Comparison of ENCODE assay signal across 2 cellular contexts in the genomic region with DNA sequence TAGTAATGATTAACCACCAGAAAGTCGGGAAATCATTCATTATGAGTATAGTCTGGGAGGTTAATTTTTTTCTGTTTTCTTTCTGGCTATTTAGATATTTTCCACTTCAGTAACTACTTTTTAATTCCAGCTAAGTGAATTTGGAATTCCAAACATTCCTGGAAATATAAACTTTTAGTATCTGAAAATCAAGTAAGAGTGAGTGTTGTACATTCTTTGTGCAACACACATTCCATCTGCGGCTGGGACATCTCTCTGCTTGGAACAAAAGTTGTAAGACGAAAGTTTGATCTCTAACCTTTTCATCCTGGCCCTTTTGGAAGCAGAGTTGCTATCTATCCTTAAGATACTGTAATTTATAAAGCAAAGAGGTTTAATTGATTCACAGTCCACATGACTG.
TF ChIP-seq lines count a peak whose summit lies in the region.

No MANE protein-coding gene starts in this region.

TF ChIP-seq in SK-N-SH treated with all-trans-retinoic acid at 6 μM for 48 hours, 23 proteins besides CTCF, POLR2A, EP300 and RAD21 (continued from another document):
- TF ChIP-seq POU6F1 (CRISPR knock-in tag; IDR thresholded peaks at IDR 0.05; ENCODE audit: borderline replicate concordance, low read depth) (no peak), CSDC2 (CRISPR knock-in tag; IDR thresholded peaks at IDR 0.05) (no peak), ESRRG (CRISPR knock-in tag; IDR thresholded peaks at IDR 0.05) (no peak), GLIS3 (CRISPR knock-in tag; IDR thresholded peaks at IDR 0.05) (no peak), PPARA (CRISPR knock-in tag; IDR thresholded peaks at IDR 0.05; ENCODE audit: borderline replicate concordance) (no peak)
- TF ChIP-seq, protein P1, sequence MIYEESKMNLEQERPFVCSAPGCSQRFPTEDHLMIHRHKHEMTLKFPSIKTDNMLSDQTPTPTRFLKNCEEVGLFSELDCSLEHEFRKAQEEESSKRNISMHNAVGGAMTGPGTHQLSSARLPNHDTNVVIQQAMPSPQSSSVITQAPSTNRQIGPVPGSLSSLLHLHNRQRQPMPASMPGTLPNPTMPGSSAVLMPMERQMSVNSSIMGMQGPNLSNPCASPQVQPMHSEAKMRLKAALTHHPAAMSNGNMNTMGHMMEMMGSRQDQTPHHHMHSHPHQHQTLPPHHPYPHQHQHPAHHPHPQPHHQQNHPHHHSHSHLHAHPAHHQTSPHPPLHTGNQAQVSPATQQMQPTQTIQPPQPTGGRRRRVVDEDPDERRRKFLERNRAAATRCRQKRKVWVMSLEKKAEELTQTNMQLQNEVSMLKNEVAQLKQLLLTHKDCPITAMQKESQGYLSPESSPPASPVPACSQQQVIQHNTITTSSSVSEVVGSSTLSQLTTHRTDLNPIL (CRISPR knock-in tag; IDR thresholded peaks at IDR 0.05; ENCODE audit: low read depth) = no peak

TF ChIP-seq in SK-N-SH, 30 proteins besides CTCF, POLR2A, EP300 and RAD21 (continued from another document):
- TF ChIP-seq, protein P2, sequence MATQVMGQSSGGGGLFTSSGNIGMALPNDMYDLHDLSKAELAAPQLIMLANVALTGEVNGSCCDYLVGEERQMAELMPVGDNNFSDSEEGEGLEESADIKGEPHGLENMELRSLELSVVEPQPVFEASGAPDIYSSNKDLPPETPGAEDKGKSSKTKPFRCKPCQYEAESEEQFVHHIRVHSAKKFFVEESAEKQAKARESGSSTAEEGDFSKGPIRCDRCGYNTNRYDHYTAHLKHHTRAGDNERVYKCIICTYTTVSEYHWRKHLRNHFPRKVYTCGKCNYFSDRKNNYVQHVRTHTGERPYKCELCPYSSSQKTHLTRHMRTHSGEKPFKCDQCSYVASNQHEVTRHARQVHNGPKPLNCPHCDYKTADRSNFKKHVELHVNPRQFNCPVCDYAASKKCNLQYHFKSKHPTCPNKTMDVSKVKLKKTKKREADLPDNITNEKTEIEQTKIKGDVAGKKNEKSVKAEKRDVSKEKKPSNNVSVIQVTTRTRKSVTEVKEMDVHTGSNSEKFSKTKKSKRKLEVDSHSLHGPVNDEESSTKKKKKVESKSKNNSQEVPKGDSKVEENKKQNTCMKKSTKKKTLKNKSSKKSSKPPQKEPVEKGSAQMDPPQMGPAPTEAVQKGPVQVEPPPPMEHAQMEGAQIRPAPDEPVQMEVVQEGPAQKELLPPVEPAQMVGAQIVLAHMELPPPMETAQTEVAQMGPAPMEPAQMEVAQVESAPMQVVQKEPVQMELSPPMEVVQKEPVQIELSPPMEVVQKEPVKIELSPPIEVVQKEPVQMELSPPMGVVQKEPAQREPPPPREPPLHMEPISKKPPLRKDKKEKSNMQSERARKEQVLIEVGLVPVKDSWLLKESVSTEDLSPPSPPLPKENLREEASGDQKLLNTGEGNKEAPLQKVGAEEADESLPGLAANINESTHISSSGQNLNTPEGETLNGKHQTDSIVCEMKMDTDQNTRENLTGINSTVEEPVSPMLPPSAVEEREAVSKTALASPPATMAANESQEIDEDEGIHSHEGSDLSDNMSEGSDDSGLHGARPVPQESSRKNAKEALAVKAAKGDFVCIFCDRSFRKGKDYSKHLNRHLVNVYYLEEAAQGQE (IDR thresholded peaks at IDR 0.05; ENCODE audit: low read depth, low read length) = no peak
- TF ChIP-seq FOXJ3 (CRISPR knock-in tag; IDR thresholded peaks at IDR 0.05) = no peak
- TF ChIP-seq RFX5 (IDR thresholded peaks at IDR 0.05; ENCODE audit: low read length) = no peak
- TF ChIP-seq USF1 (IDR thresholded peaks at IDR 0.05; ENCODE audit: borderline replicate concordance, low read depth) = no peak
- no peak for TF ChIP-seq NFIC (IDR thresholded peaks at IDR 0.05; ENCODE audit: borderline replicate concordance)
- no peak for TF ChIP-seq MAX (IDR thresholded peaks at IDR 0.05; ENCODE audit: low read depth)
- TF ChIP-seq, protein P3, sequence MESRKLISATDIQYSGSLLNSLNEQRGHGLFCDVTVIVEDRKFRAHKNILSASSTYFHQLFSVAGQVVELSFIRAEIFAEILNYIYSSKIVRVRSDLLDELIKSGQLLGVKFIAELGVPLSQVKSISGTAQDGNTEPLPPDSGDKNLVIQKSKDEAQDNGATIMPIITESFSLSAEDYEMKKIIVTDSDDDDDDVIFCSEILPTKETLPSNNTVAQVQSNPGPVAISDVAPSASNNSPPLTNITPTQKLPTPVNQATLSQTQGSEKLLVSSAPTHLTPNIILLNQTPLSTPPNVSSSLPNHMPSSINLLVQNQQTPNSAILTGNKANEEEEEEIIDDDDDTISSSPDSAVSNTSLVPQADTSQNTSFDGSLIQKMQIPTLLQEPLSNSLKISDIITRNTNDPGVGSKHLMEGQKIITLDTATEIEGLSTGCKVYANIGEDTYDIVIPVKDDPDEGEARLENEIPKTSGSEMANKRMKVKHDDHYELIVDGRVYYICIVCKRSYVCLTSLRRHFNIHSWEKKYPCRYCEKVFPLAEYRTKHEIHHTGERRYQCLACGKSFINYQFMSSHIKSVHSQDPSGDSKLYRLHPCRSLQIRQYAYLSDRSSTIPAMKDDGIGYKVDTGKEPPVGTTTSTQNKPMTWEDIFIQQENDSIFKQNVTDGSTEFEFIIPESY (IDR thresholded peaks at IDR 0.05; ENCODE audit: borderline replicate concordance, low read depth) = no peak
- no peak for TF ChIP-seq SMC3 (IDR thresholded peaks at IDR 0.05; ENCODE audit: low read depth, low read length)
- no peak for TF ChIP-seq RXRA (IDR thresholded peaks at IDR 0.05; ENCODE audit: borderline replicate concordance, low read depth)
- TF ChIP-seq JUND (IDR thresholded peaks at IDR 0.05) = no peak
- TF ChIP-seq TCF12 (IDR thresholded peaks at IDR 0.05) = no peak
- no peak for TF ChIP-seq SIN3A (IDR thresholded peaks at IDR 0.05; ENCODE audit: borderline replicate concordance, low read depth, low read length)
